Comparison of ENCODE assay signal across 15 cellular contexts in genomic region chr5:157180374-157181264, GRCh38. TPM values are rescaled to one million over a fixed set of nuclear protein-coding genes. Genes with fewer than 3 reads are reported as not detected.
A peak's percentile ranks its signal among the peaks of the same experiment; 100 is the strongest.
DNase-seq lines count a peak whose midpoint lies in the region; ATAC-seq and TF ChIP-seq lines count a peak whose summit lies in the region.
"Had no signal": no experiment of that assay in that cellular context is flagged by ENCODE, and none has a peak within 500 bp of the region (broad histone marks: within the 10 kb centered on the region; RNA-seq: fewer than 3 reads in every experiment).

ITK (plus strand) TSS chr5:157180840; CDS start chr5:157180978, 138 bp downstream.

- WGBS in esophagus squamous epithelium, 2 donors, result 63 to 68% methylated on average over 8 of the region's 8 CpGs
- 8% methylated on average over 8 of the region's 8 CpGs for WGBS in thymus

- peak within 1 kb of the TSS in 3 of 4 donors; percentile 14 to 34 (median 25) for H3K4me3 ChIP-seq in esophagus squamous epithelium
- H3K4me3 ChIP-seq in thymus (ENCODE audit: low read length), result peak within 1 kb of the TSS; percentile 95
- H3K4me3 ChIP-seq: GM12878 had no signal

- H3K27me3 ChIP-seq in esophagus squamous epithelium (peaks cover 0 to 4% (median 0%) of the 10 kb centered on the region in 4 donors), thymus (ENCODE audit: control insufficient read depth, insufficient read depth) (no peaks in the 10 kb centered on the region)

- H3K4me1 ChIP-seq in esophagus squamous epithelium (no peaks in the 10 kb centered on the region), thymus (ENCODE audit: control insufficient read depth, insufficient read depth, low read length) (peaks cover 20% of the 10 kb centered on the region)

- H3K9me3 ChIP-seq in esophagus squamous epithelium, result no peaks in the 10 kb centered on the region
- H3K9me3 ChIP-seq in thymus (ENCODE audit: control insufficient read depth), result no peaks in the 10 kb centered on the region

- ATAC-seq in GM21526 (IDR thresholded peaks at IDR 0.05; ENCODE audit: low FRiP score, unreplicated experiment) (no peak), sciatic nerve (no peak)
- ATAC-seq: GM12878 had no signal

- intact Hi-C loops in esophagus squamous epithelium (cut with DNase I), result no loop called here
- intact Hi-C loops in sciatic nerve (cut with DNase I), result no loop called here

- no peak for TF ChIP-seq CTCF in esophagus squamous epithelium (IDR thresholded peaks at IDR 0.05)

- peak; percentile 73 for DNase-seq in activated effector memory CD4-positive, alpha-beta T cell treated with anti-CD3 and anti-CD28 coated beads, Interleukin-2, amount 50 U/mL, for 16 hours
- DNase-seq in activated effector memory CD4-positive, alpha-beta T cell treated with Interleukin-2 at 50 U/mL for 16 hours, result no peak
- DNase-seq in T-helper 22 cell (ENCODE audit: low read depth) (peak; percentile 42), esophagus squamous epithelium (lab: John Stamatoyannopoulos, UW) (no peak), sciatic nerve (ENCODE audit: low spot score) (no peak), NCI-H1436 treated with DMSO at 0.1 percent for 48 hours (lab: John Stamatoyannopoulos, UW) (no peak)
- DNase-seq: anterior cingulate cortex, dermis blood vessel endothelial cell, RPMI8226 had no signal

- H3K36me3 ChIP-seq in esophagus squamous epithelium (no peaks in the 10 kb centered on the region), thymus (ENCODE audit: control insufficient read depth, insufficient read depth) (peaks cover 9% of the 10 kb centered on the region)

- TF ChIP-seq POLR2A in esophagus squamous epithelium (IDR thresholded peaks at IDR 0.05), result peak in 1 of 4 donors; percentile 75

- peak within 1 kb of the TSS in 2 of 4 donors; percentile 19 to 45 for H3K27ac ChIP-seq in esophagus squamous epithelium
- peak within 1 kb of the TSS; percentile 93 for H3K27ac ChIP-seq in thymus (ENCODE audit: low read depth)
- H3K27ac ChIP-seq: VCaP had no signal

RNA-seq across cellular contexts. Expression of gene ITK, which starts in this region (rescaled TPM):
- total RNA-seq in esophagus squamous epithelium (1 to 10 TPM in 3 of 4 donors, under 1 TPM in 1; 0.53 to 5.1 (median 3.9) TPM), sciatic nerve (4.8 TPM)
- 92.8 TPM for polyA plus RNA-seq in thymus
- total RNA-seq: dermis blood vessel endothelial cell, fibroblast of villous mesenchyme, H1 had no signal

Comparison
In these comparisons a context has a peak if more than half of its experiments do, and no peak if none do; other contexts are left out.
1. DNase-seq: peak in activated effector memory CD4-positive, alpha-beta T cell treated with anti-CD3 and anti-CD28 coated beads, Interleukin-2, amount 50 U/mL, for 16 hours (single experiment) and T-helper 22 cell (single experiment); none in activated effector memory CD4-positive, alpha-beta T cell treated with Interleukin-2 at 50 U/mL for 16 hours (single experiment), esophagus squamous epithelium (single experiment), sciatic nerve (single experiment) and NCI-H1436 treated with DMSO at 0.1 percent for 48 hours (single experiment).